8 cellular contexts compared by ENCODE assay signal in the genomic region with DNA sequence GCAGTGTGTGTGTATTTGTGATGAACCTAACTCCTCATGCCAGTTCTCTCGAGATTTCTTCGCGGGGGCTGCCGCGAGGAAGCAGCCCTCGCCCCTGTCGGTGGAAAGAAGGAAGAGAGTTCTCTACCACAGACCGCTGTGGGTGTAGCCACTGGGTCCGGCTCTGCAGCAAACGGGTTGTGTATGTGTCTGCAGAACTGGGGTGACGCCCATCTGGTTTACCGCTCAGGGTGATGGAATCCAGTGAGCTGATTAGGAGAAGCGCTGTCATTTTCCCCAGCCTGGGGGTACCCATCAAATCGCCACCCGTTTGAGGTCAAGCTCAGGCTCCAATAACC. TPM values are rescaled to one million over a fixed set of nuclear protein-coding genes. Genes with fewer than 3 reads are reported as not detected.
A peak's percentile ranks its signal among the peaks of the same experiment; 100 is the strongest.
DNase-seq lines count a peak whose midpoint lies in the region; ATAC-seq and TF ChIP-seq lines count a peak whose summit lies in the region.

No MANE protein-coding gene starts in this region.

- peak overlapping the region; percentile 35; the same call in 1 of the 2 replicates for H3K27ac ChIP-seq in GM23248
- H3K27ac ChIP-seq in colonic mucosa, result no peak overlapping the region

- TF ChIP-seq CTCF in colonic mucosa (IDR thresholded peaks at IDR 0.05), result no peak
- no peak for TF ChIP-seq CTCF in nephron progenitor cell (IDR thresholded peaks at IDR 0.05)

- H4K20me1 ChIP-seq in GM23248 (ENCODE audit: insufficient read depth), result no peaks in the 10 kb centered on the region

- no peaks in the 10 kb centered on the region for H3K36me3 ChIP-seq in GM23248 (ENCODE audit: low read depth)
- no peaks in the 10 kb centered on the region for H3K36me3 ChIP-seq in colonic mucosa

- H3K9ac ChIP-seq in GM23248 (peak overlapping the region; percentile 49; the same call in 1 of the 2 replicates), colonic mucosa (ENCODE audit: low read depth in 2 of 2, low read length in 2 of 2) (no peak overlapping the region)

- ATAC-seq in HG03469 (IDR thresholded peaks at IDR 0.05; ENCODE audit: unreplicated experiment), result no peak

- peak overlapping the region; percentile 62 for H3K4me3 Mint-ChIP-seq in nephron progenitor cell

- DNase-seq in GM23248, result peak; percentile 81
- peak; percentile 56 for DNase-seq in T-helper 9 cell
- peak; percentile 56 for DNase-seq in colonic mucosa
- peak; percentile 18 for DNase-seq in nephron progenitor cell
- DNase-seq in NCI-H526 (lab: John Stamatoyannopoulos, UW), result no peak
- no peak for DNase-seq in dermis blood vessel endothelial cell
- DNase-seq in NCI-H446 treated with DMSO at 0.1 percent for 48 hours (lab: John Stamatoyannopoulos, UW), result no peak

- in situ Hi-C loops in GM23248 (cut with MboI), result no loop called here

- no peaks in the 10 kb centered on the region for H3K9me3 Mint-ChIP-seq in nephron progenitor cell

- no peaks in the 10 kb centered on the region for H3K9me2 ChIP-seq in GM23248 (ENCODE audit: insufficient read depth)

- no peaks in the 10 kb centered on the region for H3K36me3 Mint-ChIP-seq in nephron progenitor cell (ENCODE audit: low read depth)

- 5% methylated on average over 14 to 15 of the region's 15 CpGs for WGBS in GM23248 (ENCODE audit: low coverage in 1 of 2, low lambda C conversion rate in 2 of 2, missing lambda C conversion rate in 2 of 2), 2 experiments

- H3K79me2 ChIP-seq in GM23248 (ENCODE audit: insufficient read depth), result no peaks in the 10 kb centered on the region

- peak overlapping the region; percentile 80 for H3K4me2 ChIP-seq in GM23248 (ENCODE audit: unreplicated experiment)

- intact Hi-C loops in colonic mucosa (cut with DNase I), result loop anchor here (5.0 kb wide), 1 partner anchor 33 kb away; no protein-coding TSS in a partner anchor

- H3K27me3 Mint-ChIP-seq in nephron progenitor cell (ENCODE audit: low read depth, poor library complexity), result peaks cover 65% of the 10 kb centered on the region

- H3F3A ChIP-seq in GM23248 (ENCODE audit: insufficient read depth), result no peaks in the 10 kb centered on the region

- no peaks in the 10 kb centered on the region for H3K4me1 ChIP-seq in GM23248 (ENCODE audit: insufficient read depth)
- peaks cover 20% of the 10 kb centered on the region for H3K4me1 ChIP-seq in colonic mucosa

- no peaks in the 10 kb centered on the region for H3K27me3 ChIP-seq in GM23248 (replicated peaks; ENCODE audit: insufficient read depth)
- peaks cover 4% of the 10 kb centered on the region for H3K27me3 ChIP-seq in colonic mucosa

- H3K4me3 ChIP-seq in GM23248, result peak overlapping the region; percentile 66
- H3K4me3 ChIP-seq in colonic mucosa, result peak overlapping the region; percentile 28

- H3K4me1 Mint-ChIP-seq in nephron progenitor cell, result peaks cover 46% of the 10 kb centered on the region

- H3K27ac Mint-ChIP-seq in nephron progenitor cell, result no peak overlapping the region

- peak overlapping the region; percentile 75 for H2AFZ ChIP-seq in GM23248

- no peaks in the 10 kb centered on the region for H3K9me3 ChIP-seq in GM23248 (ENCODE audit: low read depth)
- H3K9me3 ChIP-seq in colonic mucosa, result no peaks in the 10 kb centered on the region

RNA-seq across cellular contexts. Expression of a gene that starts 7.7 kb away (rescaled TPM):
- total RNA-seq in GM23248 (2014; rRNA removed; shearing (Covaris generic)), result 4.2 and 6.5 TPM in 2 replicates
- polyA plus RNA-seq in GM23248 (2016; fragmentation: Nextera tagmentation; extraction: Ambion mirVana), result 3.7 and 4.0 TPM in 2 replicates
- total RNA-seq in colonic mucosa (1 to 10 TPM in 1 of 2 donors, under 1 TPM in 1; 0.62 to 2.5 TPM), dermis blood vessel endothelial cell (1.6 and 3.9 TPM in 2 replicates)

RNA-seq across cellular contexts. Expression of a gene that starts 22.1 kb away (rescaled TPM):
- 9.4 and 26.8 TPM in 2 replicates for total RNA-seq in GM23248 (2014; rRNA removed; shearing (Covaris generic))
- polyA plus RNA-seq in GM23248 (2016; fragmentation: Nextera tagmentation; extraction: Ambion mirVana), result 1.3 and 1.7 TPM in 2 replicates
- total RNA-seq in colonic mucosa (10 to 100 TPM in 1 of 2 donors, 1 to 10 TPM in 1; 3.1 to 10.2 TPM), dermis blood vessel endothelial cell (7.7 and 13.9 TPM in 2 replicates)

RNA-seq across cellular contexts. Expression of a gene that starts 25.6 kb away (rescaled TPM):
- 17.1 and 19.5 TPM in 2 replicates for total RNA-seq in GM23248 (2014; rRNA removed; shearing (Covaris generic))
- 4.4 and 6.0 TPM in 2 replicates for polyA plus RNA-seq in GM23248 (2016; fragmentation: Nextera tagmentation; extraction: Ambion mirVana)
- total RNA-seq in colonic mucosa, result 10 to 100 TPM; 32.8 to 54.9 TPM
- 40.7 and 87.2 TPM in 2 replicates for total RNA-seq in dermis blood vessel endothelial cell

RNA-seq across cellular contexts. Expression of a gene that starts 46.5 kb away (rescaled TPM):
- total RNA-seq in GM23248 (2014; rRNA removed; shearing (Covaris generic)), result 63.7 and 67.2 TPM in 2 replicates
- 37.3 and 40.6 TPM in 2 replicates for polyA plus RNA-seq in GM23248 (2016; fragmentation: Nextera tagmentation; extraction: Ambion mirVana)
- total RNA-seq in colonic mucosa (10 to 100 TPM; 41.2 to 91.2 TPM), dermis blood vessel endothelial cell (34.5 and 52.2 TPM in 2 replicates)

RNA-seq across cellular contexts. Expression of a gene that starts 48.2 kb away (rescaled TPM):
- 8.9 and 10.1 TPM in 2 replicates for total RNA-seq in GM23248 (2014; rRNA removed; shearing (Covaris generic))
- polyA plus RNA-seq in GM23248 (2016; fragmentation: Nextera tagmentation; extraction: Ambion mirVana), result 2.4 and 2.9 TPM in 2 replicates
- 10 to 100 TPM; 17.2 to 20.7 TPM for total RNA-seq in colonic mucosa
- total RNA-seq in dermis blood vessel endothelial cell, result 8.1 and 8.8 TPM in 2 replicates

Comparison
In these comparisons a context has a peak if more than half of its experiments do, and no peak if none do; other contexts are left out.
1. DNase-seq: peak in GM23248 (single experiment), T-helper 9 cell (single experiment), colonic mucosa (single experiment) and nephron progenitor cell (single experiment); none in NCI-H526 (0 of 2), dermis blood vessel endothelial cell (single experiment) and NCI-H446 treated with DMSO at 0.1 percent for 48 hours (single experiment).